1 cellular context compared by ENCODE assay signal in the genomic region with DNA sequence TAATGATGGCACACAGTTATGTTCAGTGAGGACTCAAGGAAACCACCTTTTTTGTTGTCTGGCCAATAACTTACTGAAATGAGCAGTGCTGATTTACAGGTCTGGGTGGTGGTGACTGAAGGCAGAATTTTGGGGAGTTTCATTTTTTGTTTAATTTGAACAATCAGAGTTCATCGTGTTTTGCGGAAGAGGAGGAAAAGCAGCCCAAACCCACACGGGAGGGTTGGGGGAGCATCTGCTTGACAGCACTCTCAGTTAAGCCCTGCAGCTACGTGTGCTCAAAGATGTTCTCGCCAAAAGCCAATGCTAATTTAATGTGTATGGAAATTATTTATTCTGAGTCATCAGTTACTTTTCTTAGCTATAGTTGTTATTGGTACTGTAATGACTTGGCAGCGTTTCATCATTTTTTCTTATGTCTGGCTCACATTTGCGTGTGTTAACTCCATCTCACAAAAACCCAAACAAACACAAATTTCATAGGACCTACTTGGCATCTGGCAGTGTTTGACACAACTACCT.
A peak's percentile ranks its signal among the peaks of the same experiment; 100 is the strongest.
TF ChIP-seq lines count a peak whose summit lies in the region.

No MANE protein-coding gene starts in this region.

TF ChIP-seq in GM12878, 131 proteins besides CTCF, POLR2A, EP300 and RAD21 (continued from another document):
- TF ChIP-seq, protein P1, sequence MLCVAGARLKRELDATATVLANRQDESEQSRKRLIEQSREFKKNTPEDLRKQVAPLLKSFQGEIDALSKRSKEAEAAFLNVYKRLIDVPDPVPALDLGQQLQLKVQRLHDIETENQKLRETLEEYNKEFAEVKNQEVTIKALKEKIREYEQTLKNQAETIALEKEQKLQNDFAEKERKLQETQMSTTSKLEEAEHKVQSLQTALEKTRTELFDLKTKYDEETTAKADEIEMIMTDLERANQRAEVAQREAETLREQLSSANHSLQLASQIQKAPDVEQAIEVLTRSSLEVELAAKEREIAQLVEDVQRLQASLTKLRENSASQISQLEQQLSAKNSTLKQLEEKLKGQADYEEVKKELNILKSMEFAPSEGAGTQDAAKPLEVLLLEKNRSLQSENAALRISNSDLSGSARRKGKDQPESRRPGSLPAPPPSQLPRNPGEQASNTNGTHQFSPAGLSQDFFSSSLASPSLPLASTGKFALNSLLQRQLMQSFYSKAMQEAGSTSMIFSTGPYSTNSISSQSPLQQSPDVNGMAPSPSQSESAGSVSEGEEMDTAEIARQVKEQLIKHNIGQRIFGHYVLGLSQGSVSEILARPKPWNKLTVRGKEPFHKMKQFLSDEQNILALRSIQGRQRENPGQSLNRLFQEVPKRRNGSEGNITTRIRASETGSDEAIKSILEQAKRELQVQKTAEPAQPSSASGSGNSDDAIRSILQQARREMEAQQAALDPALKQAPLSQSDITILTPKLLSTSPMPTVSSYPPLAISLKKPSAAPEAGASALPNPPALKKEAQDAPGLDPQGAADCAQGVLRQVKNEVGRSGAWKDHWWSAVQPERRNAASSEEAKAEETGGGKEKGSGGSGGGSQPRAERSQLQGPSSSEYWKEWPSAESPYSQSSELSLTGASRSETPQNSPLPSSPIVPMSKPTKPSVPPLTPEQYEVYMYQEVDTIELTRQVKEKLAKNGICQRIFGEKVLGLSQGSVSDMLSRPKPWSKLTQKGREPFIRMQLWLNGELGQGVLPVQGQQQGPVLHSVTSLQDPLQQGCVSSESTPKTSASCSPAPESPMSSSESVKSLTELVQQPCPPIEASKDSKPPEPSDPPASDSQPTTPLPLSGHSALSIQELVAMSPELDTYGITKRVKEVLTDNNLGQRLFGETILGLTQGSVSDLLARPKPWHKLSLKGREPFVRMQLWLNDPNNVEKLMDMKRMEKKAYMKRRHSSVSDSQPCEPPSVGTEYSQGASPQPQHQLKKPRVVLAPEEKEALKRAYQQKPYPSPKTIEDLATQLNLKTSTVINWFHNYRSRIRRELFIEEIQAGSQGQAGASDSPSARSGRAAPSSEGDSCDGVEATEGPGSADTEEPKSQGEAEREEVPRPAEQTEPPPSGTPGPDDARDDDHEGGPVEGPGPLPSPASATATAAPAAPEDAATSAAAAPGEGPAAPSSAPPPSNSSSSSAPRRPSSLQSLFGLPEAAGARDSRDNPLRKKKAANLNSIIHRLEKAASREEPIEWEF (IDR thresholded peaks at IDR 0.05; ENCODE audit: insufficient replicate concordance, low read depth, low read length) = no peak
- no peak for TF ChIP-seq NR2F1 (conservative IDR thresholded peaks at IDR 0.05)
- TF ChIP-seq SPI1 (IDR thresholded peaks at IDR 0.05; ENCODE audit: borderline replicate concordance, insufficient read depth, low read depth, low read length) = no peak
- no peak for TF ChIP-seq ESRRA (IDR thresholded peaks at IDR 0.05; ENCODE audit: low read length)
- peak; percentile 54 for TF ChIP-seq MEF2B (IDR thresholded peaks at IDR 0.05; ENCODE audit: partially characterized antibody, poor library complexity, severe bottlenecking)
- no peak for TF ChIP-seq EZH2 (IDR thresholded peaks at IDR 0.05; ENCODE audit: borderline replicate concordance, control insufficient read depth, low read depth, low read length)
- TF ChIP-seq, protein P2, sequence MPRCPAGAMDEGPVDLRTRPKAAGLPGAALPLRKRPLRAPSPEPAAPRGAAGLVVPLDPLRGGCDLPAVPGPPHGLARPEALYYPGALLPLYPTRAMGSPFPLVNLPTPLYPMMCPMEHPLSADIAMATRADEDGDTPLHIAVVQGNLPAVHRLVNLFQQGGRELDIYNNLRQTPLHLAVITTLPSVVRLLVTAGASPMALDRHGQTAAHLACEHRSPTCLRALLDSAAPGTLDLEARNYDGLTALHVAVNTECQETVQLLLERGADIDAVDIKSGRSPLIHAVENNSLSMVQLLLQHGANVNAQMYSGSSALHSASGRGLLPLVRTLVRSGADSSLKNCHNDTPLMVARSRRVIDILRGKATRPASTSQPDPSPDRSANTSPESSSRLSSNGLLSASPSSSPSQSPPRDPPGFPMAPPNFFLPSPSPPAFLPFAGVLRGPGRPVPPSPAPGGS (IDR thresholded peaks at IDR 0.05; ENCODE audit: borderline replicate concordance, insufficient read depth, low read depth, low read length, poor library complexity, severe bottlenecking) = no peak
- TF ChIP-seq SMC3 (IDR thresholded peaks at IDR 0.05; ENCODE audit: borderline replicate concordance, low read length) = no peak
- no peak for TF ChIP-seq PAX5 (IDR thresholded peaks at IDR 0.05; ENCODE audit: borderline replicate concordance, low read depth, low read length)
- TF ChIP-seq FOXM1 (IDR thresholded peaks at IDR 0.05; ENCODE audit: low read depth, low read length) = 0 out of 2 replicates have a peak, but pooled peaks have one; percentile 30
- no peak for TF ChIP-seq SMAD5 (IDR thresholded peaks at IDR 0.05; ENCODE audit: low read depth)
- TF ChIP-seq STAT1 (conservative IDR thresholded peaks at IDR 0.05) = no peak
- TF ChIP-seq WRNIP1 (IDR thresholded peaks at IDR 0.05; ENCODE audit: borderline replicate concordance, low read depth, low read length) = no peak
- no peak for TF ChIP-seq ZNF622 (IDR thresholded peaks at IDR 0.05)
TF ChIP-seq in GM12878: peak in this region for 13.
